In genomic region chr6:162868397-162868796, GRCh38 we compare ENCODE assay signal across 18 cellular contexts.
A peak's percentile ranks its signal among the peaks of the same experiment; 100 is the strongest.
DNase-seq lines count a peak whose midpoint lies in the region; ATAC-seq, FAIRE-seq and TF ChIP-seq lines count a peak whose summit lies in the region.
"Had no signal": no experiment of that assay in that cellular context is flagged by ENCODE, and none has a peak within 500 bp of the region (broad histone marks: within the 10 kb centered on the region; RNA-seq: fewer than 3 reads in every experiment).

No MANE protein-coding gene starts in this region.

- ATAC-seq in WTC11: peak; percentile 65
- ATAC-seq: CD8-positive, alpha-beta T cell; HepG2 had no signal

- POLR2A ChIA-PET in WTC11 (lab: Charles Lee): no interaction called here

- no peaks in the 10 kb centered on the region for H3K27me3 ChIP-seq in testis

- FAIRE-seq in kidney (lab: Jason Lieb, UNC): no peak
- FAIRE-seq: G401.6, GM12891, HepG2 had no signal

- no peaks in the 10 kb centered on the region for H3K27me3 Mint-ChIP-seq in WTC11 (ENCODE audit: low read depth)
- H3K27me3 Mint-ChIP-seq: B cell, IgD-negative memory B cell had no signal

- H3K4me1 Mint-ChIP-seq in WTC11: peaks cover 4% of the 10 kb centered on the region

- TF ChIP-seq CTCF in WTC11 (IDR thresholded peaks at IDR 0.05) (no peak), kidney (IDR thresholded peaks at IDR 0.05; ENCODE audit: borderline replicate concordance, extremely low read depth, insufficient read depth) (no peak), testis (IDR thresholded peaks at IDR 0.05) (no peak)

- WGBS in testis, 2 donors: 68 to 85% methylated on average over 13 to 18 of the region's 18 CpGs

- H3K9me3 ChIP-seq in kidney (ENCODE audit: control insufficient read depth in 1 of 2, low read length in 2 of 2): no peaks in the 10 kb centered on the region
- no peaks in the 10 kb centered on the region for H3K9me3 ChIP-seq in testis
- H3K9me3 ChIP-seq: BLaER1 treated with 17β-estradiol and CSF1 and Interleukin-3, amounts not matched to agents 10 nM and 100 nM; HAP-1 had no signal

- CTCF ChIA-PET in WTC11 (lab: Charles Lee): no interaction called here

- TF ChIP-seq POLR2A in testis (IDR thresholded peaks at IDR 0.05): no peak

- H3K36me3 Mint-ChIP-seq in WTC11: no peaks in the 10 kb centered on the region
- H3K36me3 Mint-ChIP-seq: CD8-positive, alpha-beta T cell; IgD-negative memory B cell had no signal

- H3K36me3 ChIP-seq in kidney (ENCODE audit: control insufficient read depth in 1 of 2, insufficient read depth in 2 of 2, low read length in 2 of 2) (no peaks in the 10 kb centered on the region), testis (ENCODE audit: low read depth, missing control alignments) (no peaks in the 10 kb centered on the region)
- H3K36me3 ChIP-seq: BLaER1 treated with 17β-estradiol and CSF1 and Interleukin-3, amounts not matched to agents 10 nM and 100 nM; HAP-1 had no signal

- no peak overlapping the region for H3K4me3 Mint-ChIP-seq in WTC11
- H3K4me3 Mint-ChIP-seq: B cell; CD8-positive, alpha-beta T cell; IgD-negative memory B cell had no signal

- no peak overlapping the region for H3K27ac Mint-ChIP-seq in WTC11
- H3K27ac Mint-ChIP-seq: B cell; CD8-positive, alpha-beta T cell had no signal

- H3K4me3 ChIP-seq in kidney (ENCODE audit: low read length in 2 of 2) (no peak overlapping the region), testis (no peak overlapping the region)
- H3K4me3 ChIP-seq: BLaER1 treated with 17β-estradiol and CSF1 and Interleukin-3, amounts not matched to agents 10 nM and 100 nM; HAP-1 had no signal

- no peaks in the 10 kb centered on the region for H3K4me1 ChIP-seq in kidney (ENCODE audit: control insufficient read depth in 1 of 2, insufficient read depth in 1 of 2, low read depth in 1 of 2, low read length in 2 of 2)
- no peaks in the 10 kb centered on the region for H3K4me1 ChIP-seq in testis
- H3K4me1 ChIP-seq: HAP-1 had no signal

- intact Hi-C loops in kidney (cut with DNase I) (no loop called here), testis (cut with DNase I; ENCODE audit: low total_unique reads) (no loop called here)

- DNase-seq in WTC11 (ENCODE audit: low spot score): no peak
- DNase-seq in kidney: peak; percentile 41
- peak; percentile 48 for DNase-seq in testis
- DNase-seq in COLO829 (ENCODE audit: low spot score): no peak
- no peak for DNase-seq in activated CD8-positive, alpha-beta memory T cell treated with anti-CD3 and anti-CD28 coated beads, Interleukin-2, amount 50 U/mL, for 4 hours
- DNase-seq in GM19238 (ENCODE audit: insufficient read length, low spot score): no peak
- DNase-seq: CD8-positive, alpha-beta T cell; COR-L47; DMS 273 treated with DMSO at 0.1 percent for 48 hours; DMS53; DND-41 had no signal

- no peaks in the 10 kb centered on the region for H3K9me3 Mint-ChIP-seq in WTC11
- H3K9me3 Mint-ChIP-seq: CD8-positive, alpha-beta T cell; IgD-negative memory B cell had no signal

- no peak overlapping the region for H3K27ac ChIP-seq in kidney (ENCODE audit: low read depth in 2 of 2, low read length in 2 of 2)
- no peak overlapping the region for H3K27ac ChIP-seq in testis
- H3K27ac ChIP-seq: BLaER1 treated with 17β-estradiol and CSF1 and Interleukin-3, amounts not matched to agents 10 nM and 100 nM had no signal

- no peak overlapping the region for H3K9ac ChIP-seq in kidney (ENCODE audit: low read length in 2 of 2)
- H3K9ac ChIP-seq: BLaER1 treated with 17β-estradiol and CSF1 and Interleukin-3, amounts not matched to agents 10 nM and 100 nM had no signal

TF ChIP-seq in WTC11, 78 proteins besides CTCF, POLR2A, EP300 and RAD21 (continues in another document):
- TF ChIP-seq ZBTB43 (CRISPR knock-in tag; IDR thresholded peaks at IDR 0.05) (no peak), CBFB (CRISPR knock-in tag; IDR thresholded peaks at IDR 0.05; ENCODE audit: low read depth) (no peak), ATF3 (CRISPR knock-in tag; conservative IDR thresholded peaks at IDR 0.05) (no peak), IRF2 (CRISPR knock-in tag; IDR thresholded peaks at IDR 0.05; ENCODE audit: borderline replicate concordance, low read depth) (no peak), ZNF138 (CRISPR knock-in tag; conservative IDR thresholded peaks at IDR 0.05) (no peak), E2F5 (CRISPR knock-in tag; IDR thresholded peaks at IDR 0.05) (no peak), ATF1 (CRISPR knock-in tag; IDR thresholded peaks at IDR 0.05) (no peak), NFATC4 (CRISPR knock-in tag; IDR thresholded peaks at IDR 0.05) (no peak), FOXP4 (CRISPR knock-in tag; IDR thresholded peaks at IDR 0.05) (no peak), ZNF425 (CRISPR knock-in tag; conservative IDR thresholded peaks at IDR 0.05) (no peak), ZSCAN18 (CRISPR knock-in tag; IDR thresholded peaks at IDR 0.05) (no peak)

Comparison
In these comparisons a context has a peak if more than half of its experiments do, and no peak if none do; other contexts are left out.
1. DNase-seq: peak in kidney (single experiment) and testis (single experiment); none in WTC11 (single experiment), COLO829 (single experiment), activated CD8-positive, alpha-beta memory T cell treated with anti-CD3 and anti-CD28 coated beads, Interleukin-2, amount 50 U/mL, for 4 hours (single experiment) and GM19238 (single experiment).